ENCODE assay signal across 22 cellular contexts in genomic region chr18:59318460-59318859, GRCh38. TPM values are rescaled to one million over a fixed set of nuclear protein-coding genes. Genes with fewer than 3 reads are reported as not detected.
DNase-seq lines count a peak whose midpoint lies in the region; ATAC-seq and TF ChIP-seq lines count a peak whose summit lies in the region.
"Had no signal": no experiment of that assay in that cellular context is flagged by ENCODE, and none has a peak within 500 bp of the region (broad histone marks: within the 10 kb centered on the region; RNA-seq: fewer than 3 reads in every experiment).

CPLX4 (minus strand) TSS chr18:59318649; CDS start chr18:59318462, 187 bp downstream.

- H3K27ac Mint-ChIP-seq in chondrocyte (ENCODE audit: unreplicated experiment), result no peak within 1 kb of the TSS
- H3K27ac Mint-ChIP-seq: CD4-positive, alpha-beta memory T cell; GM23338; H9 had no signal

- no peak for TF ChIP-seq CTCF in chondrocyte (IDR thresholded peaks at IDR 0.05)

- no peaks in the 10 kb centered on the region for H3K9me3 Mint-ChIP-seq in chondrocyte (ENCODE audit: low read depth)
- H3K9me3 Mint-ChIP-seq: GM23338, H9 had no signal

- H3K4me3 Mint-ChIP-seq in chondrocyte (ENCODE audit: unreplicated experiment), result no peak within 1 kb of the TSS
- H3K4me3 Mint-ChIP-seq: CD4-positive, alpha-beta memory T cell; GM23338; H9 had no signal

- no peak for ATAC-seq in GM21717 (IDR thresholded peaks at IDR 0.05; ENCODE audit: unreplicated experiment)
- ATAC-seq: GM12878, GM23338, HCT116 had no signal

- DNase-seq in NCI-H524 (lab: John Stamatoyannopoulos, UW) (peak; percentile 16 to 69), NCI-H82 treated with DMSO at 0.1 percent for 48 hours (lab: John Stamatoyannopoulos, UW; ENCODE audit: unreplicated experiment) (peak; percentile 84), cerebellum (ENCODE audit: low spot score) (no peak), chondrocyte (ENCODE audit: low spot score) (no peak), T-helper 9 cell (no peak), SKM-1 treated with dmso at 0.1 percent for 144 hours (lab: John Stamatoyannopoulos, UW; ENCODE audit: unreplicated experiment) (no peak)
- DNase-seq: C1 segment of cervical spinal cord; Calu3; CD4-positive, alpha-beta memory T cell; COR-L47; DMS 273 treated with DMSO at 0.1 percent for 48 hours; DMS79; EL; GDM1; H9 had no signal

- no peaks in the 10 kb centered on the region for H3K4me1 Mint-ChIP-seq in chondrocyte (ENCODE audit: low read depth)
- H3K4me1 Mint-ChIP-seq: CD4-positive, alpha-beta memory T cell; GM23338; H9 had no signal

- H3K36me3 Mint-ChIP-seq in chondrocyte (ENCODE audit: low read depth), result no peaks in the 10 kb centered on the region
- H3K36me3 Mint-ChIP-seq: CD4-positive, alpha-beta memory T cell had no signal

- H3K27me3 Mint-ChIP-seq in chondrocyte (ENCODE audit: low read depth), result peaks cover 31% of the 10 kb centered on the region

RNA-seq across cellular contexts. Expression of gene CPLX4, which starts in this region (rescaled TPM):
- total RNA-seq in cerebellum (14.8 TPM), chondrocyte (not detected in 3 replicates)
- total RNA-seq: A172; A673; Calu3; CD4-positive, alpha-beta memory T cell; GM12878; GM23338; H4; H9 had no signal

Comparison
In these comparisons a context has a peak if more than half of its experiments do, and no peak if none do; other contexts are left out.
1. RNA of gene CPLX4 (total RNA-seq): 14.8 TPM in cerebellum (single experiment); not detected in chondrocyte; every median in the first group is over 10 times any median in the second.
2. DNase-seq: peak in NCI-H524 (2 of 2) and NCI-H82 treated with DMSO at 0.1 percent for 48 hours (single experiment); none in cerebellum (single experiment), chondrocyte (single experiment), T-helper 9 cell (single experiment) and SKM-1 treated with dmso at 0.1 percent for 144 hours (single experiment).